8 cellular contexts compared by ENCODE assay signal in the genomic region with DNA sequence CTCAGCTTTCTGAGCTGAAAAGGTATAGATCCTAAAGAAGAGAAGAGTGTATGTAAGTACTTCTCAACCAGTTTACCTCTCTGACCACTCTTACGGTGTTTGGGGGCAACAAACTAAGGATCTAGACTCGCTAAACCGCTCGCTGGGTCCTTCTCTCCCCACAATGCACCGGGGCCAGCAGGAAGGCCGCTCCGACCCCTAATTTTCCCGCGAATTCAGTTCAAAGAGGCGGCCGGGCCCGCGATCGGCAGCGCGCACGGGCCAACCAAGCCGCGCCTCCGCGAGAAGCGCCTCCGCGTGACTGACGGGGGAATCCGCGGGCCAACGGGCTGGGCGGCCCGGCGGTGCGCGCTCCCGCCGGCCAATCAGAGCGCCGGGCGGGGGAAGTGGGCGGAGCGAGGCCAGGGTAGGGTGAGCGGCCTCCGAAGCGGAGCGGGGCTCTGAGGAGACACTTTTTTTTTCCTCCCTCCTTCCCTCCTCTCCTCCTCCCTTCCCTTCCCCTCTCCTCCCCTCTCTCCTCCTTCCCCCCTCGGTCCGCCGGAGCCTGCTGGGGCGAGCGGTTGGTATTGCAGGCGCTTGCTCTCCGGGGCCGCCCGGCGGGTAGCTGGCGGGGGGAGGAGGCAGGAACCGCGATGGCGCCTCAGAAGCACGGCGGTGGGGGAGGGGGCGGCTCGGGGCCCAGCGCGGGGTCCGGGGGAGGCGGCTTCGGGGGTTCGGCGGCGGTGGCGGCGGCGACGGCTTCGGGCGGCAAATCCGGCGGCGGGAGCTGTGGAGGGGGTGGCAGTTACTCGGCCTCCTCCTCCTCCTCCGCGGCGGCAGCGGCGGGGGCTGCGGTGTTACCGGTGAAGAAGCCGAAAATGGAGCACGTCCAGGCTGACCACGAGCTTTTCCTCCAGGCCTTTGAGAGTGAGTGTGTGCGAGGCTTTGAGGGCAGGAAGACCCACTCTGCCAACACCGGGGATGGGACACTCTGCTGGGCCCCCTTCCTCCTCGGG. TPM values are rescaled to one million over a fixed set of nuclear protein-coding genes. Genes with fewer than 3 reads are reported as not detected.
DNase-seq lines count a peak whose midpoint lies in the region; ATAC-seq and TF ChIP-seq lines count a peak whose summit lies in the region.
"Not testable (repeated sequence)": the region's sequence is repeated elsewhere in the genome, so short reads cannot be mapped to it uniquely, and the experiment has no call there.

Gene SUZ12 (plus strand): TSS at position 393 of the 995 bp plus-strand sequence. CDS start 240 bp downstream, at position 633.

- peak; percentile 86 for DNase-seq in GM06990 (ENCODE audit: extremely low read depth, insufficient read length)
- DNase-seq in NCI-H1092 treated with DMSO at 0.1 percent for 48 hours (lab: John Stamatoyannopoulos, UW): peak; percentile 92
- DNase-seq in activated naive CD4-positive, alpha-beta T cell treated with anti-CD3 and anti-CD28 coated beads for 36 hours: peak; percentile 87
- DNase-seq in glomerular endothelial cell (ENCODE audit: extremely low read depth, low read depth, low spot score): not testable (repeated sequence)
- peak in 55 of 56 donors; percentile 25 to 94 (median 77) for DNase-seq in nucleus accumbens (lab: John Stamatoyannopoulos, UW)

- intact Hi-C loops in activated naive CD4-positive, alpha-beta T cell treated with anti-CD3 and anti-CD28 coated beads for 36 hours (cut with micrococcal nuclease): loop anchor here (1.0 to 10.0 kb wide), 2 partner anchors 36 to 68 kb away; partner anchors contain the start of genes LRRC37B and UTP6

- H3K4me1 Mint-ChIP-seq in activated naive CD4-positive, alpha-beta T cell treated with anti-CD3 and anti-CD28 coated beads for 36 hours (ENCODE audit: low read depth): peaks cover 23% of the 10 kb centered on the region

- H3K36me3 ChIP-seq in GM06990 (ENCODE audit: control insufficient read depth, insufficient read depth, low read length): not testable (repeated sequence)

- H3K4me3 Mint-ChIP-seq in activated naive CD4-positive, alpha-beta T cell treated with anti-CD3 and anti-CD28 coated beads for 36 hours: peak within 1 kb of the TSS; percentile 80

- not testable (repeated sequence) for H3K9me3 Mint-ChIP-seq in activated naive CD4-positive, alpha-beta T cell treated with anti-CD3 and anti-CD28 coated beads for 36 hours

- peak within 1 kb of the TSS; percentile 88 for H3K27ac Mint-ChIP-seq in activated naive CD4-positive, alpha-beta T cell treated with anti-CD3 and anti-CD28 coated beads for 36 hours

- peak within 1 kb of the TSS; percentile 80 for H3K4me3 ChIP-seq in GM06990 (replicated peaks; ENCODE audit: low read depth, low read length)

- not testable (repeated sequence) for TF ChIP-seq CTCF in GM06990 (IDR thresholded peaks at IDR 0.05; ENCODE audit: insufficient read depth, low read length, poor library complexity, severe bottlenecking); subcutaneous adipose tissue (IDR thresholded peaks at IDR 0.05; ENCODE audit: low read depth)

- not testable (repeated sequence) for H3K27me3 Mint-ChIP-seq in activated naive CD4-positive, alpha-beta T cell treated with anti-CD3 and anti-CD28 coated beads for 36 hours (ENCODE audit: low read depth)

- peaks cover 26% of the 10 kb centered on the region for H3K36me3 Mint-ChIP-seq in activated naive CD4-positive, alpha-beta T cell treated with anti-CD3 and anti-CD28 coated beads for 36 hours (ENCODE audit: low read depth)

- CTCF ChIA-PET in activated naive CD4-positive, alpha-beta T cell treated with anti-CD3 and anti-CD28 coated beads for 36 hours (lab: Charles Lee): interaction anchor here (1.0 to 1.1 kb wide), 2 partner anchors 18 to 25 kb away, joined by 3 to 4 read pairs; no protein-coding TSS in a partner anchor

- not testable (repeated sequence) for H3K27me3 ChIP-seq in GM06990 (replicated peaks; ENCODE audit: control insufficient read depth, insufficient read depth, low read length)

- ATAC-seq in HG02588 (IDR thresholded peaks at IDR 0.05; ENCODE audit: unreplicated experiment) (peak; percentile 94), SK-N-SH treated with all-trans-retinoic acid at 6 μM for 48 hours (peak; percentile 97)

TF ChIP-seq in SK-N-SH treated with all-trans-retinoic acid at 6 μM for 48 hours, 23 proteins besides CTCF, POLR2A, EP300 and RAD21:
- TF ChIP-seq, protein P1, sequence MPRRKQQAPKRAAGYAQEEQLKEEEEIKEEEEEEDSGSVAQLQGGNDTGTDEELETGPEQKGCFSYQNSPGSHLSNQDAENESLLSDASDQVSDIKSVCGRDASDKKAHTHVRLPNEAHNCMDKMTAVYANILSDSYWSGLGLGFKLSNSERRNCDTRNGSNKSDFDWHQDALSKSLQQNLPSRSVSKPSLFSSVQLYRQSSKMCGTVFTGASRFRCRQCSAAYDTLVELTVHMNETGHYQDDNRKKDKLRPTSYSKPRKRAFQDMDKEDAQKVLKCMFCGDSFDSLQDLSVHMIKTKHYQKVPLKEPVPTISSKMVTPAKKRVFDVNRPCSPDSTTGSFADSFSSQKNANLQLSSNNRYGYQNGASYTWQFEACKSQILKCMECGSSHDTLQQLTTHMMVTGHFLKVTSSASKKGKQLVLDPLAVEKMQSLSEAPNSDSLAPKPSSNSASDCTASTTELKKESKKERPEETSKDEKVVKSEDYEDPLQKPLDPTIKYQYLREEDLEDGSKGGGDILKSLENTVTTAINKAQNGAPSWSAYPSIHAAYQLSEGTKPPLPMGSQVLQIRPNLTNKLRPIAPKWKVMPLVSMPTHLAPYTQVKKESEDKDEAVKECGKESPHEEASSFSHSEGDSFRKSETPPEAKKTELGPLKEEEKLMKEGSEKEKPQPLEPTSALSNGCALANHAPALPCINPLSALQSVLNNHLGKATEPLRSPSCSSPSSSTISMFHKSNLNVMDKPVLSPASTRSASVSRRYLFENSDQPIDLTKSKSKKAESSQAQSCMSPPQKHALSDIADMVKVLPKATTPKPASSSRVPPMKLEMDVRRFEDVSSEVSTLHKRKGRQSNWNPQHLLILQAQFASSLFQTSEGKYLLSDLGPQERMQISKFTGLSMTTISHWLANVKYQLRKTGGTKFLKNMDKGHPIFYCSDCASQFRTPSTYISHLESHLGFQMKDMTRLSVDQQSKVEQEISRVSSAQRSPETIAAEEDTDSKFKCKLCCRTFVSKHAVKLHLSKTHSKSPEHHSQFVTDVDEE (CRISPR knock-in tag; IDR thresholded peaks at IDR 0.05): 0 out of 2 replicates have a peak, but pooled peaks have one; percentile 11

RNA-seq across cellular contexts. Expression of gene SUZ12, which starts in this region (rescaled TPM):
- 10 to 100 TPM; 54.7 to 56.8 TPM for total RNA-seq in activated naive CD4-positive, alpha-beta T cell treated with anti-CD3 and anti-CD28 coated beads for 36 hours
- total RNA-seq in glomerular endothelial cell (16.8 and 19.0 TPM in 2 replicates), subcutaneous adipose tissue (10 to 100 TPM; 17.5 to 42.1 (median 19.7) TPM)
